8 cellular contexts compared by ENCODE assay signal in genomic region chr16:35391328-35391727, GRCh38.
DNase-seq lines count a peak whose midpoint lies in the region; ATAC-seq, FAIRE-seq and TF ChIP-seq lines count a peak whose summit lies in the region.

No MANE protein-coding gene starts in this region.

- RAD21 ChIA-PET in GM12878 (lab: Charles Lee; ENCODE audit: unreplicated experiment): interaction anchor here (2.6 kb wide), 1 partner anchor 40 kb away, joined by 7 read pairs; no protein-coding TSS in a partner anchor

- CTCF ChIA-PET in activated naive CD4-positive, alpha-beta T cell treated with anti-CD3 and anti-CD28 coated beads, Interleukin-2, amount 10 ng/mL, durations not matched to agents 7 days and 5 days (lab: Charles Lee): no interaction called here
- CTCF ChIA-PET in GM12878 (lab: Yijun Ruan, JAX): interaction anchor here (0.6 to 1.7 kb wide), 6 partner anchors 9 to 152 kb away, joined by 3 to 5 read pairs (median 4); no protein-coding TSS in a partner anchor

- H3K9ac ChIP-seq in GM12878 (ENCODE audit: control insufficient read depth, insufficient read depth, low read length): no peak overlapping the region

- no TSS peak for BruUV-seq in GM12878 (replicated peaks; lab: Mats Ljungman, UMichigan)

- H3K9me3 Mint-ChIP-seq in activated naive CD4-positive, alpha-beta T cell treated with anti-CD3 and anti-CD28 coated beads, Interleukin-2, amount 10 ng/mL, durations not matched to agents 7 days and 5 days: peaks cover 9% of the 10 kb centered on the region

- H3K27ac Mint-ChIP-seq in activated naive CD4-positive, alpha-beta T cell treated with anti-CD3 and anti-CD28 coated beads, Interleukin-2, amount 10 ng/mL, durations not matched to agents 7 days and 5 days: no peak overlapping the region

- no peak overlapping the region for H2AFZ ChIP-seq in GM12878 (ENCODE audit: control insufficient read depth, low read depth, low read length)

- H3K27me3 Mint-ChIP-seq in activated naive CD4-positive, alpha-beta T cell treated with anti-CD3 and anti-CD28 coated beads, Interleukin-2, amount 10 ng/mL, durations not matched to agents 7 days and 5 days: no peaks in the 10 kb centered on the region

- intact Hi-C loops in GM12878 (cut with micrococcal nuclease; ENCODE audit: unreplicated experiment): loop anchor here (10.0 kb wide), 1 partner anchor 63 kb away; no protein-coding TSS in a partner anchor

- H3K27me3 ChIP-seq in GM12878 (replicated peaks in 1 of 2; ENCODE audit: control insufficient read depth in 2 of 2, insufficient read depth in 2 of 2, low read length in 1 of 2): no peaks in the 10 kb centered on the region
- H3K27me3 ChIP-seq in lung (ENCODE audit: control insufficient read depth, insufficient read depth): no peaks in the 10 kb centered on the region

- FAIRE-seq in GM12878 (lab: Jason Lieb, UNC): no peak

- no peak overlapping the region for H3K4me3 ChIP-seq in GM12878
- H3K4me3 ChIP-seq in lung: no peak overlapping the region

- peak; percentile 51 to 73 (median 53) for TF ChIP-seq CTCF in GM12878 (IDR thresholded peaks at IDR 0.05 in 2 of 3, conservative IDR thresholded peaks at IDR 0.05 in 1 of 3; ENCODE audit: control insufficient read depth in 2 of 3, extremely low read depth in 1 of 3, insufficient read depth in 1 of 3, low read depth in 3 of 3, low read length in 3 of 3)
- no peak for TF ChIP-seq CTCF in lung (IDR thresholded peaks at IDR 0.05; ENCODE audit: control extremely low read depth, extremely low read depth)

- SMC1A ChIA-PET in GM12878 (lab: Charles Lee; ENCODE audit: uncharacterized antibody, unreplicated experiment): interaction anchor here (1.0 kb wide), 1 partner anchor 40 kb away, joined by 5 read pairs; no protein-coding TSS in a partner anchor

- POLR2A ChIA-PET in GM12878 (lab: Charles Lee): no interaction called here

- H3K4me1 Mint-ChIP-seq in activated naive CD4-positive, alpha-beta T cell treated with anti-CD3 and anti-CD28 coated beads, Interleukin-2, amount 10 ng/mL, durations not matched to agents 7 days and 5 days: no peaks in the 10 kb centered on the region

- H3K79me2 ChIP-seq in GM12878 (ENCODE audit: control insufficient read depth, insufficient read depth, low read length): no peaks in the 10 kb centered on the region

- peak; percentile 42 for DNase-seq in activated naive CD4-positive, alpha-beta T cell treated with anti-CD3 and anti-CD28 coated beads, Interleukin-2, amount 10 ng/mL, durations not matched to agents 7 days and 5 days
- DNase-seq in activated naive CD4-positive, alpha-beta T cell treated with anti-CD3 and anti-CD28 coated beads, Interleukin-2, amount 50 U/mL, for 16 hours: no peak
- DNase-seq in NCI-H2107 (lab: John Stamatoyannopoulos, UW): peak; percentile 0
- no peak for DNase-seq in GM12878 (ENCODE audit: low read depth, low spot score)
- DNase-seq in lung (ENCODE audit: low spot score): peak; percentile 35
- DNase-seq in activated gamma-delta T cell treated with Interleukin-2 at 50 U/mL for 16 hours: no peak
- DNase-seq in NCI-H1048 (lab: John Stamatoyannopoulos, UW): no peak

- no peaks in the 10 kb centered on the region; the same call in 2 of the 3 replicates for H3K9me3 ChIP-seq in GM12878 (replicated peaks; ENCODE audit: control insufficient read depth, insufficient read depth, low read length)
- peaks cover 3 to 10% of the 10 kb centered on the region in 2 donors for H3K9me3 ChIP-seq in lung (ENCODE audit: control insufficient read depth in 2 of 2, insufficient read depth in 1 of 2, low read length in 1 of 2)

- no peak overlapping the region for H3K4me2 ChIP-seq in GM12878 (ENCODE audit: control insufficient read depth, insufficient read depth)

- in situ Hi-C loops in GM12878 (cut with MboI): loop anchor here (25.0 kb wide), 1 partner anchor 196 kb away; no protein-coding TSS in a partner anchor

- H4K20me1 ChIP-seq in GM12878 (ENCODE audit: control insufficient read depth, insufficient read depth): no peaks in the 10 kb centered on the region

- H3K27ac ChIP-seq in GM12878 (ENCODE audit: control insufficient read depth, insufficient read depth) (no peak overlapping the region), lung (ENCODE audit: low read depth in 1 of 2, low read length in 1 of 2) (no peak overlapping the region)

- H3K36me3 Mint-ChIP-seq in activated naive CD4-positive, alpha-beta T cell treated with anti-CD3 and anti-CD28 coated beads, Interleukin-2, amount 10 ng/mL, durations not matched to agents 7 days and 5 days: no peaks in the 10 kb centered on the region

- no peak overlapping the region for H3K4me3 Mint-ChIP-seq in activated naive CD4-positive, alpha-beta T cell treated with anti-CD3 and anti-CD28 coated beads, Interleukin-2, amount 10 ng/mL, durations not matched to agents 7 days and 5 days

- H3K36me3 ChIP-seq in GM12878 (ENCODE audit: control insufficient read depth in 2 of 2, insufficient read depth in 2 of 2, low read length in 1 of 2) (no peaks in the 10 kb centered on the region), lung (ENCODE audit: control insufficient read depth in 2 of 2, insufficient read depth in 2 of 2, low read length in 2 of 2) (no peaks in the 10 kb centered on the region)

- no peaks in the 10 kb centered on the region for H3K4me1 ChIP-seq in GM12878 (ENCODE audit: control insufficient read depth, insufficient read depth, low read length)
- no peaks in the 10 kb centered on the region for H3K4me1 ChIP-seq in lung (ENCODE audit: control insufficient read depth in 2 of 2, insufficient read depth in 2 of 2, low read length in 2 of 2)

- TF ChIP-seq RAD21 in GM12878 (IDR thresholded peaks at IDR 0.05; ENCODE audit: insufficient read depth, low read depth, low read length): peak; percentile 53

- ATAC-seq in GM12878: peak; percentile 44; the same call in 1 of the 3 replicates
- no peak for ATAC-seq in lung (ENCODE audit: insufficient read depth, low FRiP score)
- no peak for ATAC-seq in HG03432 (IDR thresholded peaks at IDR 0.05; ENCODE audit: unreplicated experiment)

- WGBS in GM12878 (ENCODE audit: insufficient coverage, insufficient replicate concordance, low lambda C conversion rate, missing lambda C conversion rate): 75% methylated on average over 10 of the region's 10 CpGs
- WGBS in lung, 2 donors: 38 to 42% methylated on average over 10 of the region's 10 CpGs

- TF ChIP-seq EP300 in GM12878 (IDR thresholded peaks at IDR 0.05; ENCODE audit: borderline replicate concordance in 1 of 2, control insufficient read depth in 1 of 2, low read depth in 2 of 2, low read length in 2 of 2): no peak

- TF ChIP-seq POLR2A in GM12878 (IDR thresholded peaks at IDR 0.05; ENCODE audit: low read depth, low read length): no peak

TF ChIP-seq in GM12878, 131 proteins besides CTCF, POLR2A, EP300 and RAD21:
- TF ChIP-seq SMC3 (IDR thresholded peaks at IDR 0.05; ENCODE audit: borderline replicate concordance, low read length): peak; percentile 32; the same call in 1 of the 2 replicates
- TF ChIP-seq NR2C2 (IDR thresholded peaks at IDR 0.05; ENCODE audit: borderline replicate concordance, control insufficient read depth, insufficient read length, low read depth): no peak

Comparison
In these comparisons a context has a peak if more than half of its experiments do, and no peak if none do; other contexts are left out.
1. DNase-seq: peak in activated naive CD4-positive, alpha-beta T cell treated with anti-CD3 and anti-CD28 coated beads, Interleukin-2, amount 10 ng/mL, durations not matched to agents 7 days and 5 days (single experiment), NCI-H2107 (single experiment) and lung (single experiment); none in activated naive CD4-positive, alpha-beta T cell treated with anti-CD3 and anti-CD28 coated beads, Interleukin-2, amount 50 U/mL, for 16 hours (single experiment), GM12878 (single experiment), activated gamma-delta T cell treated with Interleukin-2 at 50 U/mL for 16 hours (single experiment) and NCI-H1048 (single experiment).